In the genomic region with DNA sequence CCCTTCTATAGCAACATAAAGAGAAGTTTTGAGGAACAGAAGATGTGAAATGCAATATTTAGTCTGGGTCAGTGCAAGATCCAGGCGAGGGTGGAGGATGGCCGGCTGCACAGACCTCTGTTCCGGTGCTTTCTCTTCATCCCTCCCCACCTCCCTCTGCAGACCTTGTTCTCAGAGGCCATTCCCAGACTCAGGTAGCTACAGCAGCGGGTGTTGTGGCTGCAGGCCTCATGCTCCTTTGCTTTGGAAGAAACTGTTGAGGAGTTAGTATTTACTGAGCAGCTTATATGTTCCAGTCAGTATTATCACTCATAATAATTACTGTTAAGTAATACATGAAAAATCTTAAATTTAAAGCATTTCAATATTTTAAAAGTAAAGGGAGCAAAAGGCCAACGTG, we compare ENCODE assay signal across 13 cellular contexts. TPM values are rescaled to one million over a fixed set of nuclear protein-coding genes. Genes with fewer than 3 reads are reported as not detected.
A peak's percentile ranks its signal among the peaks of the same experiment; 100 is the strongest.
DNase-seq lines count a peak whose midpoint lies in the region; ATAC-seq and TF ChIP-seq lines count a peak whose summit lies in the region.
"Had no signal": no experiment of that assay in that cellular context is flagged by ENCODE, and none has a peak within 500 bp of the region (broad histone marks: within the 10 kb centered on the region; RNA-seq: fewer than 3 reads in every experiment).

No MANE protein-coding gene starts in this region.

- H3K27me3 ChIP-seq in heart right ventricle: no peaks in the 10 kb centered on the region
- no peaks in the 10 kb centered on the region for H3K27me3 ChIP-seq in vagina
- no peaks in the 10 kb centered on the region for H3K27me3 ChIP-seq in endodermal cell (ENCODE audit: control insufficient read depth, insufficient read depth, low read length, poor library complexity, severe bottlenecking)

- H3K4me3 Mint-ChIP-seq in activated CD8-positive, alpha-beta T cell treated with anti-CD3 and anti-CD28 coated beads, Interleukin-2, amount 10 ng/mL, durations not matched to agents 7 days and 5 days: peak overlapping the region; percentile 86
- H3K4me3 Mint-ChIP-seq in memory B cell (peak overlapping the region; percentile 71), endodermal cell (no peak overlapping the region)

- no peak for TF ChIP-seq POLR2A in vagina (IDR thresholded peaks at IDR 0.05)

- no peak overlapping the region for H3K9ac ChIP-seq in endodermal cell (ENCODE audit: extremely low read depth, low read length, poor library complexity, severe bottlenecking)

- H3K36me3 ChIP-seq in heart right ventricle: peaks cover 0 to 30% (median 0%) of the 10 kb centered on the region in 9 donors
- H3K36me3 ChIP-seq in vagina: peaks cover 0 to 6% of the 10 kb centered on the region in 2 donors
- no peaks in the 10 kb centered on the region for H3K36me3 ChIP-seq in endodermal cell (ENCODE audit: control insufficient read depth, insufficient read depth, low read length)

- H3K4me3 ChIP-seq in heart right ventricle (peak overlapping the region in 8 of 10 donors; percentile 8 to 69 (median 61)), vagina (peak overlapping the region in 1 of 2 donors; percentile 49), endodermal cell (ENCODE audit: low read length) (no peak overlapping the region)

- POLR2A ChIA-PET in activated CD8-positive, alpha-beta T cell treated with anti-CD3 and anti-CD28 coated beads, Interleukin-2, amount 10 ng/mL, durations not matched to agents 7 days and 5 days (lab: Charles Lee): no interaction called here

- H3K4me1 Mint-ChIP-seq in activated CD8-positive, alpha-beta T cell treated with anti-CD3 and anti-CD28 coated beads, Interleukin-2, amount 10 ng/mL, durations not matched to agents 7 days and 5 days (ENCODE audit: low read depth): peaks cover 54% of the 10 kb centered on the region
- H3K4me1 Mint-ChIP-seq in memory B cell (peaks cover 33% of the 10 kb centered on the region), endodermal cell (peaks cover 6% of the 10 kb centered on the region)

- no peak for TF ChIP-seq CTCF in heart right ventricle (IDR thresholded peaks at IDR 0.05)
- TF ChIP-seq CTCF in vagina (IDR thresholded peaks at IDR 0.05): no peak
- TF ChIP-seq CTCF in endodermal cell (conservative IDR thresholded peaks at IDR 0.05): no peak

- H3K9me3 ChIP-seq in heart right ventricle (no peaks in the 10 kb centered on the region), vagina (no peaks in the 10 kb centered on the region), endodermal cell (ENCODE audit: control insufficient read depth, low read length) (no peaks in the 10 kb centered on the region)

- intact Hi-C loops in heart right ventricle (cut with DNase I) (loop anchor here in 1 of 10 donors (2.0 kb wide), 1 partner anchor 31 kb away; no protein-coding TSS in a partner anchor), cardiac septum (cut with DNase I) (no loop called here), vagina (cut with DNase I) (no loop called here)

- H3K4me1 ChIP-seq in heart right ventricle: peaks cover 0 to 50% (median 18%) of the 10 kb centered on the region in 9 donors
- H3K4me1 ChIP-seq in vagina: peaks cover 28% of the 10 kb centered on the region
- no peaks in the 10 kb centered on the region for H3K4me1 ChIP-seq in endodermal cell (ENCODE audit: control insufficient read depth, insufficient read depth, low read length)

- peak overlapping the region in 1 of 10 donors; percentile 95 for H3K27ac ChIP-seq in heart right ventricle
- H3K27ac ChIP-seq in vagina: peak overlapping the region; percentile 12
- H3K27ac ChIP-seq in endodermal cell (ENCODE audit: low read depth, low read length): no peak overlapping the region

- no peaks in the 10 kb centered on the region for H3K9me3 Mint-ChIP-seq in activated CD8-positive, alpha-beta T cell treated with anti-CD3 and anti-CD28 coated beads, Interleukin-2, amount 10 ng/mL, durations not matched to agents 7 days and 5 days (ENCODE audit: insufficient read depth)
- no peaks in the 10 kb centered on the region for H3K9me3 Mint-ChIP-seq in memory B cell
- H3K9me3 Mint-ChIP-seq in endodermal cell: no peaks in the 10 kb centered on the region

- H3K36me3 Mint-ChIP-seq in activated CD8-positive, alpha-beta T cell treated with anti-CD3 and anti-CD28 coated beads, Interleukin-2, amount 10 ng/mL, durations not matched to agents 7 days and 5 days (ENCODE audit: low read depth): peaks cover 50% of the 10 kb centered on the region
- H3K36me3 Mint-ChIP-seq in memory B cell: peaks cover 21% of the 10 kb centered on the region
- H3K36me3 Mint-ChIP-seq in endodermal cell (ENCODE audit: low read depth): no peaks in the 10 kb centered on the region

- H3K27ac Mint-ChIP-seq in activated CD8-positive, alpha-beta T cell treated with anti-CD3 and anti-CD28 coated beads, Interleukin-2, amount 10 ng/mL, durations not matched to agents 7 days and 5 days: peak overlapping the region; percentile 73
- H3K27ac Mint-ChIP-seq in memory B cell (peak overlapping the region; percentile 47), endodermal cell (no peak overlapping the region)

- H3K27me3 Mint-ChIP-seq in activated CD8-positive, alpha-beta T cell treated with anti-CD3 and anti-CD28 coated beads, Interleukin-2, amount 10 ng/mL, durations not matched to agents 7 days and 5 days (ENCODE audit: low read depth): no peaks in the 10 kb centered on the region
- H3K27me3 Mint-ChIP-seq in memory B cell (no peaks in the 10 kb centered on the region), endodermal cell (ENCODE audit: insufficient read depth) (peaks cover 3% of the 10 kb centered on the region)

- 59 to 69% methylated on average over 5 of the region's 5 CpGs for WGBS in heart right ventricle, 2 donors
- 80 to 88% methylated on average over 1 to 5 of the region's 5 CpGs for WGBS in endodermal cell (ENCODE audit: insufficient coverage in 1 of 2, insufficient read length in 1 of 2), 2 experiments

- CTCF ChIA-PET in activated CD8-positive, alpha-beta T cell treated with anti-CD3 and anti-CD28 coated beads, Interleukin-2, amount 10 ng/mL, durations not matched to agents 7 days and 5 days (lab: Charles Lee): interaction anchor here (1.7 kb wide), 1 partner anchor 100 kb away, joined by 6 read pairs; no protein-coding TSS in a partner anchor

- DNase-seq in heart right ventricle (no peak), cardiac septum (ENCODE audit: low spot score) (no peak), memory B cell (ENCODE audit: low spot score in 2 of 2) (no peak), vagina (ENCODE audit: extremely low spot score in 2 of 2) (no peak), endodermal cell (no peak), superior temporal gyrus (ENCODE audit: extremely low spot score) (no peak), RPMI8226 (no peak)
- DNase-seq in activated CD8-positive, alpha-beta T cell treated with anti-CD3 and anti-CD28 coated beads, Interleukin-2, amount 10 ng/mL, durations not matched to agents 7 days and 5 days: no peak
- DNase-seq: left ventricle myocardium superior, NCI-H524 had no signal

- no peak for ATAC-seq in heart right ventricle
- no peak for ATAC-seq in activated CD8-positive, alpha-beta T cell treated with anti-CD3 and anti-CD28 coated beads, Interleukin-2, amount 10 ng/mL, durations not matched to agents 7 days and 5 days
- no peak for ATAC-seq in memory B cell (ENCODE audit: low read depth)
- ATAC-seq: left ventricle myocardium superior had no signal

RNA-seq across cellular contexts. Expression of a gene that starts 1.7 kb away (rescaled TPM):
- 10 to 100 TPM in 3 of 10 donors, 1 to 10 TPM in 7; 4.4 to 28.2 (median 8.4) TPM for total RNA-seq in heart right ventricle
- 10 to 100 TPM in 1 of 2 donors, 1 to 10 TPM in 1; 8.2 to 10.6 TPM for polyA plus RNA-seq in heart right ventricle
- 8.5 TPM for total RNA-seq in cardiac septum
- total RNA-seq in activated CD8-positive, alpha-beta T cell treated with anti-CD3 and anti-CD28 coated beads, Interleukin-2, amount 10 ng/mL, durations not matched to agents 7 days and 5 days: 10 to 100 TPM; 43.8 to 47.0 TPM
- 13.0 TPM for total RNA-seq in vagina
- total RNA-seq in endodermal cell: 1 to 10 TPM; 1.3 to 3.9 TPM
- polyA plus RNA-seq in endodermal cell (2013, experiment 1 of 2): 2.9 TPM
- 3.4 TPM for polyA plus RNA-seq in endodermal cell (2013, experiment 2 of 2)

RNA-seq across cellular contexts. Expression of a gene that starts 15.8 kb away (rescaled TPM):
- total RNA-seq in heart right ventricle (10 to 100 TPM; 12.7 to 19.9 (median 15.5) TPM), cardiac septum (15.7 TPM), vagina (18.4 TPM), endodermal cell (10 to 100 TPM; 15.0 to 18.7 TPM)
- polyA plus RNA-seq in heart right ventricle: 10 to 100 TPM in 1 of 2 donors, 1 to 10 TPM in 1; 9.7 to 15.9 TPM
- 10 to 100 TPM; 22.4 to 23.6 TPM for total RNA-seq in activated CD8-positive, alpha-beta T cell treated with anti-CD3 and anti-CD28 coated beads, Interleukin-2, amount 10 ng/mL, durations not matched to agents 7 days and 5 days
- 17.1 TPM for polyA plus RNA-seq in endodermal cell (2013, experiment 1 of 2)
- 16.3 TPM for polyA plus RNA-seq in endodermal cell (2013, experiment 2 of 2)

RNA-seq across cellular contexts. Expression of a gene that starts 39.9 kb away (rescaled TPM):
- total RNA-seq in heart right ventricle (10 to 100 TPM in 3 of 10 donors, 1 to 10 TPM in 7; 3.9 to 44.3 (median 8.6) TPM), cardiac septum (7.4 TPM), vagina (16.7 TPM), endodermal cell (1 to 10 TPM; 1.9 to 2.0 TPM)
- polyA plus RNA-seq in heart right ventricle: 10 to 100 TPM in 1 of 2 donors, 1 to 10 TPM in 1; 3.9 to 11.0 TPM
- total RNA-seq in activated CD8-positive, alpha-beta T cell treated with anti-CD3 and anti-CD28 coated beads, Interleukin-2, amount 10 ng/mL, durations not matched to agents 7 days and 5 days: 10 to 100 TPM; 45.6 to 47.9 TPM
- 10.2 TPM for polyA plus RNA-seq in endodermal cell (2013, experiment 1 of 2)
- polyA plus RNA-seq in endodermal cell (2013, experiment 2 of 2): 8.4 TPM

RNA-seq across cellular contexts. Expression of a gene that starts 58.1 kb away (rescaled TPM):
- not detected for total RNA-seq in heart right ventricle
- not detected for polyA plus RNA-seq in heart right ventricle
- not detected for total RNA-seq in cardiac septum
- not detected for total RNA-seq in activated CD8-positive, alpha-beta T cell treated with anti-CD3 and anti-CD28 coated beads, Interleukin-2, amount 10 ng/mL, durations not matched to agents 7 days and 5 days
- total RNA-seq in vagina: not detected
- total RNA-seq in endodermal cell: under 1 TPM in 1 of 2 donors, not detected in 1; 0.11 TPM
- not detected for polyA plus RNA-seq in endodermal cell (2013, experiment 1 of 2)
- polyA plus RNA-seq in endodermal cell (2013, experiment 2 of 2): not detected
- total RNA-seq: frontal cortex, left ventricle myocardium superior, renal cortical epithelial cell had no signal
- polyA plus RNA-seq: BJ had no signal

RNA-seq across cellular contexts. Expression of a gene that starts 59.1 kb away (rescaled TPM):
- total RNA-seq in heart right ventricle: 10 to 100 TPM in 1 of 10 donors, 1 to 10 TPM in 9; 1.7 to 12.5 (median 3.8) TPM
- 1 to 10 TPM; 3.0 to 3.9 TPM for polyA plus RNA-seq in heart right ventricle
- total RNA-seq in cardiac septum: 2.8 TPM
- total RNA-seq in activated CD8-positive, alpha-beta T cell treated with anti-CD3 and anti-CD28 coated beads, Interleukin-2, amount 10 ng/mL, durations not matched to agents 7 days and 5 days: 10 to 100 TPM; 10.3 to 11.4 TPM
- total RNA-seq in vagina: 6.1 TPM
- total RNA-seq in endodermal cell: 10 to 100 TPM; 11.3 to 23.5 TPM
- 14.1 TPM for polyA plus RNA-seq in endodermal cell (2013, experiment 1 of 2)
- polyA plus RNA-seq in endodermal cell (2013, experiment 2 of 2): 16.1 TPM
